In genomic region chr15:39108021-39108420, GRCh38 we compare ENCODE assay signal across 18 cellular contexts.
DNase-seq lines count a peak whose midpoint lies in the region; ATAC-seq and TF ChIP-seq lines count a peak whose summit lies in the region.
"Had no signal": no experiment of that assay in that cellular context is flagged by ENCODE, and none has a peak within 500 bp of the region (broad histone marks: within the 10 kb centered on the region; RNA-seq: fewer than 3 reads in every experiment).

No MANE protein-coding gene starts in this region.

- TF ChIP-seq CTCF in AG10803 (conservative IDR thresholded peaks at IDR 0.05; ENCODE audit: low read length) (no peak), foreskin fibroblast (IDR thresholded peaks at IDR 0.05; ENCODE audit: low read depth, low read length) (no peak), upper lobe of left lung (IDR thresholded peaks at IDR 0.05) (no peak), ovary (IDR thresholded peaks at IDR 0.05) (no peak)

- H3K4me1 ChIP-seq in upper lobe of left lung (no peaks in the 10 kb centered on the region), ovary (ENCODE audit: insufficient read depth) (no peaks in the 10 kb centered on the region)
- H3K4me1 ChIP-seq: BLaER1 treated with 17β-estradiol and CSF1 and Interleukin-3, amounts not matched to agents 10 nM and 100 nM had no signal

- TF ChIP-seq POLR2A in upper lobe of left lung (IDR thresholded peaks at IDR 0.05) (no peak), ovary (IDR thresholded peaks at IDR 0.05) (no peak)

- H3K9me3 ChIP-seq in upper lobe of left lung (no peaks in the 10 kb centered on the region), ovary (no peaks in the 10 kb centered on the region)
- H3K9me3 ChIP-seq: BLaER1 treated with 17β-estradiol and CSF1 and Interleukin-3, amounts not matched to agents 10 nM and 100 nM had no signal

- no peak for TF ChIP-seq EP300 in upper lobe of left lung (IDR thresholded peaks at IDR 0.05)
- no peak for TF ChIP-seq EP300 in ovary (IDR thresholded peaks at IDR 0.05)

- no peaks in the 10 kb centered on the region for H3K27me3 ChIP-seq in upper lobe of left lung
- H3K27me3 ChIP-seq in ovary: no peaks in the 10 kb centered on the region
- H3K27me3 ChIP-seq: BLaER1 treated with 17β-estradiol and CSF1 and Interleukin-3, amounts not matched to agents 10 nM and 100 nM had no signal

- ATAC-seq in upper lobe of left lung (ENCODE audit: low FRiP score in 2 of 2): no peak
- ATAC-seq: CD8-positive, alpha-beta T cell; GM12878; GM23338 had no signal

- intact Hi-C loops in ovary (cut with DNase I): no loop called here

- peak; percentile 61 for DNase-seq in AG10803 (ENCODE audit: low read depth)
- peak; percentile 31 for DNase-seq in amniotic epithelial cell (ENCODE audit: low read depth)
- peak; percentile 67 for DNase-seq in fibroblast of gingiva (ENCODE audit: low read depth)
- DNase-seq in foreskin fibroblast: peak; percentile 57 to 79
- DNase-seq in NCI-H526 treated with DMSO at 0.1 percent for 48 hours (lab: John Stamatoyannopoulos, UW): no peak
- DNase-seq in upper lobe of left lung: no peak
- no peak for DNase-seq in HK-2 (ENCODE audit: unreplicated experiment)
- no peak for DNase-seq in ovary
- DNase-seq: 8988T; CD8-positive, alpha-beta T cell; DMS 273 treated with DMSO at 0.1 percent for 48 hours; DMS53; DND-41; EL; HCEC 1CT had no signal

- no peak overlapping the region for H3K4me3 ChIP-seq in AG10803 (ENCODE audit: low read length)
- no peak overlapping the region for H3K4me3 ChIP-seq in foreskin fibroblast (ENCODE audit: low read depth in 1 of 2, low read length in 2 of 2)
- H3K4me3 ChIP-seq in upper lobe of left lung: no peak overlapping the region
- no peak overlapping the region for H3K4me3 ChIP-seq in ovary
- H3K4me3 ChIP-seq: BLaER1 treated with 17β-estradiol and CSF1 and Interleukin-3, amounts not matched to agents 10 nM and 100 nM; GM12878; GM23338 had no signal

- H3K36me3 ChIP-seq in upper lobe of left lung: no peaks in the 10 kb centered on the region
- no peaks in the 10 kb centered on the region for H3K36me3 ChIP-seq in ovary
- H3K36me3 ChIP-seq: BLaER1 treated with 17β-estradiol and CSF1 and Interleukin-3, amounts not matched to agents 10 nM and 100 nM had no signal

- no peak overlapping the region for H3K27ac ChIP-seq in upper lobe of left lung
- no peak overlapping the region for H3K27ac ChIP-seq in ovary
- H3K27ac ChIP-seq: BLaER1 treated with 17β-estradiol and CSF1 and Interleukin-3, amounts not matched to agents 10 nM and 100 nM had no signal

Comparison
In these comparisons a context has a peak if more than half of its experiments do, and no peak if none do; other contexts are left out.
1. DNase-seq: peak in AG10803 (single experiment), amniotic epithelial cell (single experiment), fibroblast of gingiva (single experiment) and foreskin fibroblast (2 of 2); none in NCI-H526 treated with DMSO at 0.1 percent for 48 hours (single experiment), upper lobe of left lung (0 of 2), HK-2 (single experiment) and ovary (0 of 5).